17 cellular contexts compared by ENCODE assay signal in genomic region chr6:63410435-63411426, GRCh38.
"Had no signal": no experiment of that assay in that cellular context is flagged by ENCODE, and none has a peak within 500 bp of the region (broad histone marks: within the 10 kb centered on the region; RNA-seq: fewer than 3 reads in every experiment).

No MANE protein-coding gene starts in this region.

- DNase-seq: effector memory CD8-positive, alpha-beta T cell; gastrocnemius medialis; heart right ventricle; left ventricle myocardium superior; mammary epithelial cell; natural killer cell; right cardiac atrium; stimulated activated CD4-positive, alpha-beta T cell treated with anti-CD3 and anti-CD28 coated beads, Interleukin-4, amount 100 ng/mL, for 24 hours; tibial artery had no signal

- FAIRE-seq: keratinocyte had no signal

- H3K36me3 Mint-ChIP-seq: natural killer cell; stimulated activated memory B cell treated with anti-CD40 and anti-IgM and Interleukin-4, amounts not matched to agents 10 μg/mL and 1 μg/mL and 100 μg/mL, for 72 hours had no signal

- H3K4me1 ChIP-seq: esophagus muscularis mucosa, heart right ventricle, tibial artery had no signal

- H3K9me3 Mint-ChIP-seq: central memory CD8-positive, alpha-beta T cell; dendritic cell treated with granulocyte-macrophage colony-stimulating factor and Interleukin-4, amounts not matched to agents 40 ng/mL and 50 ng/mL, for 4 days; natural killer cell; neural crest cell; stimulated activated memory B cell treated with anti-CD40 and anti-IgM and Interleukin-4, amounts not matched to agents 10 μg/mL and 1 μg/mL and 100 μg/mL, for 72 hours; stimulated activated naive CD8-positive, alpha-beta T cell treated with anti-CD3 and anti-CD28 coated beads, Interleukin-15, Interleukin-2, amounts not matched to agents 100 ng/mL and 50 ng/mL, for 24 hours had no signal

- H3K27me3 ChIP-seq: esophagus muscularis mucosa, gastrocnemius medialis, heart right ventricle, tibial artery had no signal

- H3K27ac ChIP-seq: epithelial cell of prostate, esophagus muscularis mucosa, gastrocnemius medialis, heart right ventricle, tibial artery had no signal

- ATAC-seq: effector memory CD8-positive, alpha-beta T cell; gastrocnemius medialis; heart right ventricle; left ventricle myocardium superior; natural killer cell; right cardiac atrium; stimulated activated memory B cell treated with anti-CD40 and anti-IgM and Interleukin-4, amounts not matched to agents 10 μg/mL and 1 μg/mL and 100 μg/mL, for 72 hours had no signal

- H3K27ac Mint-ChIP-seq: dendritic cell treated with granulocyte-macrophage colony-stimulating factor and Interleukin-4, amounts not matched to agents 40 ng/mL and 50 ng/mL, for 4 days; effector memory CD8-positive, alpha-beta T cell; natural killer cell; stimulated activated memory B cell treated with anti-CD40 and anti-IgM and Interleukin-4, amounts not matched to agents 10 μg/mL and 1 μg/mL and 100 μg/mL, for 72 hours; stimulated activated naive CD8-positive, alpha-beta T cell treated with anti-CD3 and anti-CD28 coated beads, Interleukin-15, Interleukin-2, amounts not matched to agents 100 ng/mL and 50 ng/mL, for 24 hours had no signal

- H3K9me3 ChIP-seq: esophagus muscularis mucosa, gastrocnemius medialis, heart right ventricle, tibial artery had no signal

- H3K36me3 ChIP-seq: esophagus muscularis mucosa, gastrocnemius medialis, heart right ventricle, tibial artery had no signal

- H3K4me3 ChIP-seq: esophagus muscularis mucosa, gastrocnemius medialis, heart right ventricle, tibial artery had no signal
